In genomic region chr6:47477497-47478232, GRCh38 we compare ENCODE assay signal across 1 cellular context.
A peak's percentile ranks its signal among the peaks of the same experiment; 100 is the strongest.
TF ChIP-seq lines count a peak whose summit lies in the region.

CD2AP (plus strand) TSS chr6:47477789; CDS start chr6:47478245, 456 bp downstream.

TF ChIP-seq in HCT116, 20 proteins besides CTCF, POLR2A, EP300 and RAD21 (continued from another document):
- TF ChIP-seq ZBTB33 (IDR thresholded peaks at IDR 0.05; ENCODE audit: extremely low read depth, insufficient replicate concordance, low read length) (peak; percentile 95), CEBPB (IDR thresholded peaks at IDR 0.05; ENCODE audit: low read depth) (no peak), TCF7L2 (IDR thresholded peaks at IDR 0.05; ENCODE audit: borderline replicate concordance, extremely low read depth, insufficient read depth, insufficient read length) (no peak), EZH2 (IDR thresholded peaks at IDR 0.05) (no peak), YY1 (IDR thresholded peaks at IDR 0.05; ENCODE audit: extremely low read depth, insufficient replicate concordance, low read depth, low read length) (no peak), EZH2phosphoT487 (IDR thresholded peaks at IDR 0.05; ENCODE audit: borderline replicate concordance) (no peak)
